9 cellular contexts compared by ENCODE assay signal in genomic region chr6:139027620-139028182, GRCh38. TPM values are rescaled to one million over a fixed set of nuclear protein-coding genes. Genes with fewer than 3 reads are reported as not detected.
A peak's percentile ranks its signal among the peaks of the same experiment; 100 is the strongest.
DNase-seq lines count a peak whose midpoint lies in the region; ATAC-seq and TF ChIP-seq lines count a peak whose summit lies in the region.
"Had no signal": no experiment of that assay in that cellular context is flagged by ENCODE, and none has a peak within 500 bp of the region (broad histone marks: within the 10 kb centered on the region; RNA-seq: fewer than 3 reads in every experiment).

No MANE protein-coding gene starts in this region.

- peak overlapping the region; percentile 88 for H3K27ac ChIP-seq in foreskin keratinocyte
- H3K27ac ChIP-seq: SJSA1 had no signal

- H3K4me1 ChIP-seq in Caco-2, result peaks cover 7% of the 10 kb centered on the region
- peaks cover 7% of the 10 kb centered on the region for H3K4me1 ChIP-seq in foreskin keratinocyte

- BruUV-seq in Caco-2 (replicated peaks; lab: Mats Ljungman, UMichigan), result no TSS peak

- H3K27me3 ChIP-seq in Caco-2 (replicated peaks; ENCODE audit: control insufficient read depth, insufficient read depth, low read length) (no peaks in the 10 kb centered on the region), foreskin keratinocyte (no peaks in the 10 kb centered on the region)
- H3K27me3 ChIP-seq: SJSA1 had no signal

- peaks cover 15% of the 10 kb centered on the region for H3K36me3 Mint-ChIP-seq in Caco-2 (ENCODE audit: insufficient read depth, unreplicated experiment)
- H3K36me3 Mint-ChIP-seq in HFFc6 (ENCODE audit: low read depth), result no peaks in the 10 kb centered on the region

- peak overlapping the region; percentile 78 for H3K4me3 ChIP-seq in Caco-2 (ENCODE audit: low read depth, low read length)

- no peak overlapping the region for H3K4me3 Mint-ChIP-seq in Caco-2 (ENCODE audit: unreplicated experiment)
- no peak overlapping the region; the same call in 1 of the 2 replicates for H3K4me3 Mint-ChIP-seq in HFFc6

- no peak for TF ChIP-seq CTCF in Caco-2 (IDR thresholded peaks at IDR 0.05; ENCODE audit: insufficient read depth in 1 of 2, low read depth in 1 of 2, low read length in 1 of 2, severe bottlenecking in 1 of 2, unreplicated experiment in 1 of 2)
- no peak for TF ChIP-seq CTCF in HFFc6 (IDR thresholded peaks at IDR 0.05)
- no peak for TF ChIP-seq CTCF in foreskin keratinocyte (conservative IDR thresholded peaks at IDR 0.05)

- DNase-seq in Caco-2 (peak; percentile 56 to 68), HFFc6 (peak; percentile 3), NCI-H748 (lab: John Stamatoyannopoulos, UW; ENCODE audit: unreplicated experiment) (peak; percentile 92), activated T-cell treated with anti-CD3 and anti-CD28 coated beads for 48 hours (ENCODE audit: low read depth) (peak; percentile 25), foreskin keratinocyte (peak; percentile 27 to 61), renal cortical epithelial cell (ENCODE audit: low read depth) (peak; percentile 57), GOT3 (lab: John Stamatoyannopoulos, UW) (no peak)

- H3K36me3 ChIP-seq in Caco-2 (ENCODE audit: control insufficient read depth, insufficient read depth, low read length), result no peaks in the 10 kb centered on the region

- ATAC-seq in foreskin keratinocyte, result peak; percentile 50
- ATAC-seq in HG02852 (IDR thresholded peaks at IDR 0.05; ENCODE audit: unreplicated experiment), result no peak

- intact Hi-C loops in Caco-2 (cut with micrococcal nuclease; ENCODE audit: unreplicated experiment), result loop anchor here (1.0 to 5.0 kb wide), 3 partner anchors 38 to 920 kb away; partner anchors contain the start of gene PERP

- H3K27ac Mint-ChIP-seq in Caco-2 (ENCODE audit: unreplicated experiment) (peak overlapping the region; percentile 84), HFFc6 (peak overlapping the region; percentile 62)

- H3K4me1 Mint-ChIP-seq in Caco-2 (ENCODE audit: low read depth, unreplicated experiment), result peaks cover 13% of the 10 kb centered on the region
- H3K4me1 Mint-ChIP-seq in HFFc6 (ENCODE audit: low read depth), result peaks cover 13% of the 10 kb centered on the region

- H3K9me3 ChIP-seq in Caco-2, result no peaks in the 10 kb centered on the region
- H3K9me3 ChIP-seq: SJSA1 had no signal

- POLR2A ChIA-PET in Caco-2 (lab: Charles Lee), result interaction anchor here (0.6 to 0.7 kb wide), 3 partner anchors 19 to 41 kb away, joined by 3 to 4 read pairs (median 3); no protein-coding TSS in a partner anchor

- H3K27me3 Mint-ChIP-seq in Caco-2 (ENCODE audit: insufficient read depth, unreplicated experiment) (no peaks in the 10 kb centered on the region), HFFc6 (ENCODE audit: insufficient read depth) (no peaks in the 10 kb centered on the region)

- H3K9me3 Mint-ChIP-seq in Caco-2 (ENCODE audit: unreplicated experiment) (no peaks in the 10 kb centered on the region), HFFc6 (no peaks in the 10 kb centered on the region)

- CTCF ChIA-PET in Caco-2 (lab: Charles Lee), result interaction anchor here (0.7 kb wide), 1 partner anchor 39 kb away, joined by 5 read pairs; no protein-coding TSS in a partner anchor

RNA-seq across cellular contexts. Expression of gene ABRACL, which starts 0.8 kb away (rescaled TPM):
- total RNA-seq in Caco-2 (2022) (90.3 and 90.8 TPM in 2 replicates), foreskin keratinocyte (97.8 and 98.8 TPM in 2 replicates), renal cortical epithelial cell (44.7 and 148 TPM in 2 replicates)
- 10 to 100 TPM; 18.3 to 25.5 (median 22.4) TPM for total RNA-seq in HFFc6 (2021; fragmentation: NEBNext Ultra II Directional; extraction: Animal tissue kit (Norgen Biotek cat#: 25700))
- 123 and 124 TPM in 2 replicates for polyA plus RNA-seq in foreskin keratinocyte

RNA-seq across cellular contexts. Expression of gene REPS1, which starts 39.6 kb away (rescaled TPM):
- total RNA-seq in Caco-2 (2022) (74.1 and 79.9 TPM in 2 replicates), foreskin keratinocyte (60.1 and 60.4 TPM in 2 replicates), renal cortical epithelial cell (21.0 and 29.3 TPM in 2 replicates)
- 10 to 100 TPM; 21.1 to 29.9 (median 26.2) TPM for total RNA-seq in HFFc6 (2021; fragmentation: NEBNext Ultra II Directional; extraction: Animal tissue kit (Norgen Biotek cat#: 25700))
- 40.3 and 42.6 TPM in 2 replicates for polyA plus RNA-seq in foreskin keratinocyte
